ENCODE assay signal across 1 cellular context in the genomic region with DNA sequence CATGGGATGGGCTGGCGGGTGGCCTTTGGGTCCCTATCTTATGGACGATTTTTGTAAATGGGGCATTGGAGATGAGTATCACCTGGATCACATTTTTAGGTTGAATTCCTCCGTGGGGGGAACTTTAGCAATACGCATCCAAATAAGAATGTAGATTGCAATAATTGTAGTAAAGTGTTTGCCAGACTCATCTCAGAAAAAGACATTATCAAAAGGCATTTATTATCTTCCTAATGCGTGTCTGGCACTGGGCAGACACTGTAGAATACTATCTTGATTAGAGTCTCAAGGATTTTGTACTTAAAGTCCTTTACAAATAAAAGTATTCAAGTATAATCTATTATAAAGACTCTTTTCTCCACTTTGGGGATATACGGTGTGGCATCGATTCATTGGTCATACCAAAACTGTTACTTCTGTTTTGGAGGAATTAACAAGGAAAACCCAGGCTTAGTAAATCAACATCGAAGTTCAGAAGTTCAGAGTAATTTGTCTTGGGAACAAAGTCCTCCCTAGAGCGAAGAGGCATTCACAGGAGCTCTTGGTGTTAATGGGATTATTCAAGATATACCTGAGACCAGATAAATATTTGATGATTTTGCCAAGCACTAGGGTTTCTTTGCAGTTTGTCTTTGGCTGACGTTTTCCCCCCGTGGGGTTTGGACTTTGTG.
TF ChIP-seq lines count a peak whose summit lies in the region.

No MANE protein-coding gene starts in this region.

TF ChIP-seq in H1, 55 proteins besides CTCF, POLR2A, EP300 and RAD21 (continued from another document):
- TF ChIP-seq KDM4A (IDR thresholded peaks at IDR 0.05; ENCODE audit: low read depth, low read length, severe bottlenecking) (no peak), BACH1 (IDR thresholded peaks at IDR 0.05; ENCODE audit: low read length) (no peak)
